15 cellular contexts compared by ENCODE assay signal in genomic region chr18:79608535-79608934, GRCh38.
"Had no signal": no experiment of that assay in that cellular context is flagged by ENCODE, and none has a peak within 500 bp of the region (broad histone marks: within the 10 kb centered on the region; RNA-seq: fewer than 3 reads in every experiment).

No MANE protein-coding gene starts in this region.

- H3K9me3 Mint-ChIP-seq: activated B cell treated with CpG ODN at 0.5 μM for 24 hours, memory B cell had no signal

- H3K27ac Mint-ChIP-seq: activated B cell treated with CpG ODN at 0.5 μM for 24 hours; activated naive CD8-positive, alpha-beta T cell; memory B cell had no signal

- H3K4me1 ChIP-seq: transverse colon had no signal

- H3K36me3 Mint-ChIP-seq: activated naive CD8-positive, alpha-beta T cell; brain; memory B cell had no signal

- H3K36me3 ChIP-seq: SJCRH30, transverse colon had no signal

- H3K4me1 Mint-ChIP-seq: activated B cell treated with CpG ODN at 0.5 μM for 24 hours, memory B cell had no signal

- H3K27ac ChIP-seq: SJCRH30, transverse colon had no signal

- DNase-seq: activated B cell treated with CpG ODN at 0.5 μM for 24 hours; activated gamma-delta T cell; amygdala; dermis blood vessel endothelial cell; SJCRH30; stimulated activated CD4-positive, alpha-beta T cell treated with anti-CD3 and anti-CD28 coated beads, Interleukin-12 subunit alpha, Interleukin-12 subunit beta, amount 100 ng/mL, for 4 hours; stimulated activated naive CD4-positive, alpha-beta T cell; substantia nigra; SW 1271; T1000; transverse colon had no signal

- H3K4me3 Mint-ChIP-seq: activated B cell treated with CpG ODN at 0.5 μM for 24 hours; activated naive CD8-positive, alpha-beta T cell; brain; memory B cell had no signal

- H3K27me3 ChIP-seq: SJCRH30, transverse colon had no signal

- H3K27me3 Mint-ChIP-seq: activated B cell treated with CpG ODN at 0.5 μM for 24 hours; activated naive CD8-positive, alpha-beta T cell had no signal

- H3K9me3 ChIP-seq: SJCRH30, transverse colon had no signal

- H3K4me3 ChIP-seq: SJCRH30, transverse colon had no signal

- ATAC-seq: esophagus mucosa had no signal
